17 cellular contexts compared by ENCODE assay signal in the genomic region with DNA sequence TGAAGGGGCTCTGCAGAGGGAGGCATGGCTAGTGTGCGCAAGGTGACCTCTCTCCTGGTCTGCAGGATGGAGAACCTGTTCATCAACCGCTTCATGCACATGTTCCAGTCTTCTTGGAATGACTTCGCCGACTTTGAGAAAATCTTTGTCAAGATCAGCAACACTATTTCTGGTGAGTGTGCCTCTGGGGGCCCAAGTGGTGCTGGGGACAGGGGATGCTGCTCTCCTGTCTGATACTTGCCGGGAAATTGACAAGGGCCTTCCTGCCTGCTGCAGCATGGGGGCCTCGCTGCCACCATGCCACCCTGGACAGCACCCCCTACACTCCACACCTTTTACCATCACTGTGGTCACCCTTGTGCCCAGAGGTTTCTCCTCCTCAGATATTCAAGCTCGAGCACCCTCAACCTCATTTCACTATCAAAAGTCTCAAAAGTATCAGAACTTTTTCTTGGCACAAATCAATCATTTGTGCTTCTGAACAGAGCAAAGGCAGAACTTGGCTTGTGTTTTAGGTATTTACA. TPM values are rescaled to one million over a fixed set of nuclear protein-coding genes. Genes with fewer than 3 reads are reported as not detected.
"Had no signal": no experiment of that assay in that cellular context is flagged by ENCODE, and none has a peak within 500 bp of the region (broad histone marks: within the 10 kb centered on the region; RNA-seq: fewer than 3 reads in every experiment).

No MANE protein-coding gene starts in this region.

- H3K36me3 ChIP-seq: gastroesophageal sphincter, left ventricle myocardium inferior, pancreas, thyroid gland, uterus had no signal

- H3K9me3 ChIP-seq: body of pancreas, gastroesophageal sphincter, left ventricle myocardium inferior, pancreas, thyroid gland, uterus had no signal

- H3K9me3 Mint-ChIP-seq: activated T-cell treated with anti-CD3 and anti-CD28 coated beads, Interleukin-2, amount 50 U/mL, for 72 hours; central memory CD8-positive, alpha-beta T cell; effector memory CD8-positive, alpha-beta T cell; nephron progenitor cell had no signal

- H3K4me3 Mint-ChIP-seq: activated T-cell treated with anti-CD3 and anti-CD28 coated beads, Interleukin-2, amount 50 U/mL, for 72 hours; central memory CD8-positive, alpha-beta T cell; effector memory CD8-positive, alpha-beta T cell; nephron progenitor cell had no signal

- H3K4me3 ChIP-seq: body of pancreas, gastroesophageal sphincter, left ventricle myocardium inferior, pancreas, thyroid gland, uterus had no signal

- ATAC-seq: activated T-cell treated with anti-CD3 and anti-CD28 coated beads, Interleukin-2, amount 50 U/mL, for 72 hours; body of pancreas; effector memory CD8-positive, alpha-beta T cell; gastroesophageal sphincter; pancreas had no signal

- FAIRE-seq: keratinocyte, pancreas had no signal

- H3K27ac Mint-ChIP-seq: activated T-cell treated with anti-CD3 and anti-CD28 coated beads, Interleukin-2, amount 50 U/mL, for 72 hours; nephron progenitor cell had no signal

- DNase-seq: activated CD4-positive, alpha-beta T cell treated with anti-CD3 and anti-CD28 coated beads for 48 hours; activated T-cell treated with anti-CD3 and anti-CD28 coated beads, Interleukin-2, amount 50 U/mL, for 72 hours; body of pancreas; cortex of kidney; effector memory CD8-positive, alpha-beta T cell; left ventricle myocardium inferior; mesenchymal stem cell; nephron progenitor cell; stimulated activated CD4-positive, alpha-beta T cell treated with anti-CD3 and anti-CD28 coated beads, Interleukin-4, amount 100 ng/mL, for 1 hour; stimulated activated CD8-positive, alpha-beta memory T cell treated with anti-CD3 and anti-CD28 coated beads, Interleukin-4, amount 100 ng/mL, for 48 hours; SW 1271; thyroid gland; uterus had no signal

- H3K27ac ChIP-seq: left ventricle myocardium inferior, pancreas, thyroid gland, uterus had no signal

- H3K4me1 ChIP-seq: uterus had no signal

- H3K27me3 ChIP-seq: body of pancreas, pancreas, thyroid gland, uterus had no signal

RNA-seq across cellular contexts. Expression of a gene that starts 50.0 kb away (rescaled TPM):
- polyA plus RNA-seq: keratinocyte had no signal
